ENCODE assay signal across 15 cellular contexts in genomic region chr17:69417545-69418483, GRCh38. TPM values are rescaled to one million over a fixed set of nuclear protein-coding genes. Genes with fewer than 3 reads are reported as not detected.
DNase-seq lines count a peak whose midpoint lies in the region; ATAC-seq, FAIRE-seq and TF ChIP-seq lines count a peak whose summit lies in the region.
"Had no signal": no experiment of that assay in that cellular context is flagged by ENCODE, and none has a peak within 500 bp of the region (broad histone marks: within the 10 kb centered on the region; RNA-seq: fewer than 3 reads in every experiment).

No MANE protein-coding gene starts in this region.

- no peak for FAIRE-seq in H1 (lab: Jason Lieb, UNC)

- no peak overlapping the region for H2BK12ac ChIP-seq in H1 (ENCODE audit: low read depth, low read length)

- peak overlapping the region; percentile 73 for H3K4me3 ChIP-seq in OCI-LY7 (ENCODE audit: low read depth, low read length, poor library complexity, severe bottlenecking)
- H3K4me3 ChIP-seq in H1 (ENCODE audit: extremely low read depth in 1 of 4, insufficient read depth in 2 of 4, low read depth in 3 of 4, low read length in 4 of 4) = peak overlapping the region in 1 of 4 experiments; percentile 85; a peak in 3 of 8 replicates
- H3K4me3 ChIP-seq in neuron (ENCODE audit: low read length) = peak overlapping the region; percentile 20
- H3K4me3 ChIP-seq: HAP-1 had no signal

- H3K4me1 ChIP-seq in OCI-LY7 (ENCODE audit: insufficient read depth, low read length, poor library complexity, severe bottlenecking) (peaks cover 37% of the 10 kb centered on the region), H1 (replicated peaks in 1 of 4; ENCODE audit: control insufficient read depth in 3 of 4, insufficient read depth in 4 of 4, low read length in 3 of 4) (peaks cover 0 to 12% (median 1%) of the 10 kb centered on the region in 4 experiments; a peak in 4 of 7 replicates), neuron (ENCODE audit: insufficient read depth, low read length) (peaks cover 30% of the 10 kb centered on the region)

- no peak overlapping the region for H3K56ac ChIP-seq in H1 (replicated peaks; ENCODE audit: insufficient read length, low read depth, low read length)

- H4K8ac ChIP-seq in H1 (ENCODE audit: extremely low read depth, insufficient read depth, low read length) = no peak overlapping the region

- H2BK15ac ChIP-seq in H1 (ENCODE audit: low read length) = 0 out of 2 replicates have a peak overlapping the region, but pooled peaks have one; percentile 53

- no peaks in the 10 kb centered on the region for H3K79me1 ChIP-seq in H1 (ENCODE audit: low read depth, low read length)

- BruUV-seq in OCI-LY7 (replicated peaks; lab: Mats Ljungman, UMichigan) = no TSS peak

- H4K20me1 ChIP-seq in OCI-LY7 (ENCODE audit: insufficient read depth, low read length) = no peaks in the 10 kb centered on the region
- H4K20me1 ChIP-seq in H1 (replicated peaks in 1 of 2; ENCODE audit: control insufficient read depth in 1 of 2, insufficient read depth in 2 of 2, low read length in 2 of 2) = no peaks in the 10 kb centered on the region

- TF ChIP-seq CTCF in OCI-LY7 (conservative IDR thresholded peaks at IDR 0.05; ENCODE audit: low read length) (no peak), H1 (IDR thresholded peaks at IDR 0.05; ENCODE audit: control extremely low read depth in 1 of 3, insufficient read depth in 1 of 3, low read depth in 1 of 3, low read length in 3 of 3) (no peak)

- DNase-seq in ELR (ENCODE audit: low read depth) = peak; percentile 29
- DNase-seq in OCI-LY7 (ENCODE audit: low spot score) = no peak
- DNase-seq in H1 (ENCODE audit: low read depth in 1 of 2, low spot score in 2 of 2) = no peak
- DNase-seq in SKM-1 (lab: John Stamatoyannopoulos, UW; ENCODE audit: unreplicated experiment) = no peak
- DNase-seq: NCI-H1930; OCI-M1; stimulated activated CD4-positive, alpha-beta T cell treated with anti-CD3 and anti-CD28 coated beads, Interleukin-15, amount 100 ng/mL, for 24 hours had no signal

- H2BK120ac ChIP-seq in H1 (replicated peaks; ENCODE audit: low read depth, low read length) = no peak overlapping the region

- H3K27ac ChIP-seq in OCI-LY7 (ENCODE audit: low read depth, low read length, poor library complexity, severe bottlenecking) = no peak overlapping the region
- no peak overlapping the region for H3K27ac ChIP-seq in H1 (ENCODE audit: low read depth, low read length)
- H3K27ac ChIP-seq: C4-2B, neutrophil had no signal

- H3K23ac ChIP-seq in H1 (ENCODE audit: insufficient read length) = no peak overlapping the region

- H2BK5ac ChIP-seq in H1 (ENCODE audit: low read depth, low read length) = peak overlapping the region; percentile 36; the same call in 1 of the 2 replicates

- H3K14ac ChIP-seq in H1 (ENCODE audit: insufficient read length) = no peak overlapping the region

- no peak overlapping the region for H4K91ac ChIP-seq in H1 (replicated peaks; ENCODE audit: insufficient read length, low read length)

- H2BK20ac ChIP-seq in H1 (ENCODE audit: low read length) = peak overlapping the region; percentile 55; the same call in 1 of the 2 replicates

- 41% methylated on average over 5 of the region's 5 CpGs; no CpG with 5 or more reads in 1 of the 2 experiments for WGBS in H1 (ENCODE audit: extremely low coverage in 1 of 2, insufficient coverage in 1 of 2, insufficient read length in 1 of 2, insufficient replicate concordance in 2 of 2, low coverage in 1 of 2, low lambda C conversion rate in 2 of 2, missing lambda C conversion rate in 1 of 2), 2 experiments

- no peak overlapping the region; the same call in 1 of the 2 replicates for H3K18ac ChIP-seq in H1 (ENCODE audit: extremely low read depth, low read length)

- CTCF ChIA-PET in OCI-LY7 (lab: Charles Lee; ENCODE audit: unreplicated experiment) = interaction anchor here (0.5 kb wide), 1 partner anchor 38 kb away, joined by 3 read pairs; no protein-coding TSS in a partner anchor
- CTCF ChIA-PET in H1 (lab: Charles Lee; ENCODE audit: partially characterized antibody) = interaction anchor here (0.6 to 1.6 kb wide), 5 partner anchors 9 to 48 kb away, joined by 3 to 4 read pairs (median 3); no protein-coding TSS in a partner anchor

- H2AK5ac ChIP-seq in H1 (ENCODE audit: low read depth, low read length) = no peak overlapping the region

- H3K4ac ChIP-seq in H1 (replicated peaks; ENCODE audit: insufficient read length, low read depth, low read length) = no peak overlapping the region

- H3K4me2 ChIP-seq in OCI-LY7 (ENCODE audit: low read length) (peak overlapping the region; percentile 80), H1 (ENCODE audit: insufficient read depth in 1 of 2, low read depth in 2 of 2, low read length in 2 of 2) (peak overlapping the region; percentile 45 to 85)

- peak in 1 of 2 experiments; percentile 16; a peak in 1 of 4 replicates for TF ChIP-seq RAD21 in H1 (IDR thresholded peaks at IDR 0.05 in 1 of 2, conservative IDR thresholded peaks at IDR 0.05 in 1 of 2; ENCODE audit: low read depth in 2 of 2, low read length in 2 of 2)

- no peak for TF ChIP-seq POLR2A in H1 (IDR thresholded peaks at IDR 0.05; ENCODE audit: control extremely low read depth in 1 of 2, low read depth in 2 of 2, low read length in 2 of 2)

- peaks cover 35% of the 10 kb centered on the region; the same call in 1 of the 2 replicates for H3K79me2 ChIP-seq in OCI-LY7 (ENCODE audit: insufficient read depth, low read depth, low read length)
- H3K79me2 ChIP-seq in H1 (ENCODE audit: control insufficient read depth in 1 of 2, insufficient read depth in 2 of 2, low read length in 2 of 2) = peaks cover 0 to 74% of the 10 kb centered on the region in 2 experiments; a peak in 2 of 4 replicates

- POLR2A ChIA-PET in OCI-LY7 (lab: Charles Lee) = interaction anchor here (0.6 to 3.3 kb wide), 6 partner anchors 8 to 514 kb away, joined by 3 to 14 read pairs (median 6); no protein-coding TSS in a partner anchor
- POLR2A ChIA-PET in H1 (lab: Charles Lee; ENCODE audit: partially characterized antibody) = interaction anchor here (1.3 kb wide), 1 partner anchor 9 kb away, joined by 4 read pairs; no protein-coding TSS in a partner anchor

- no peak overlapping the region; a peak in 1 of 7 replicates for H3K9ac ChIP-seq in H1 (replicated peaks in 1 of 4; ENCODE audit: extremely low read depth in 1 of 4, low read depth in 3 of 4, low read length in 3 of 4)

- no peak overlapping the region for H2AFZ ChIP-seq in OCI-LY7 (ENCODE audit: low read length)
- H2AFZ ChIP-seq in H1 (ENCODE audit: low read length) = no peak overlapping the region
- H2AFZ ChIP-seq in neuron (ENCODE audit: low read depth, low read length) = peak overlapping the region; percentile 15

- ATAC-seq in GM19395 (IDR thresholded peaks at IDR 0.05; ENCODE audit: unreplicated experiment) (no peak), HG03439 (IDR thresholded peaks at IDR 0.05; ENCODE audit: unreplicated experiment) (no peak), GM19397 (IDR thresholded peaks at IDR 0.05; ENCODE audit: unreplicated experiment) (no peak)
- ATAC-seq: esophagus mucosa had no signal

- H3K23me2 ChIP-seq in H1 (ENCODE audit: low read depth, low read length) = peaks cover 9% of the 10 kb centered on the region; the same call in 1 of the 2 replicates

- no peaks in the 10 kb centered on the region for H3K9me3 ChIP-seq in OCI-LY7 (ENCODE audit: low read length)
- H3K9me3 ChIP-seq in H1 (ENCODE audit: insufficient read depth in 2 of 2, low read depth in 1 of 2, low read length in 1 of 2) = no peaks in the 10 kb centered on the region
- peaks cover 3% of the 10 kb centered on the region for H3K9me3 ChIP-seq in neuron (ENCODE audit: low read length)
- H3K9me3 ChIP-seq: HAP-1, neutrophil had no signal

- H3K36me3 ChIP-seq in OCI-LY7 (ENCODE audit: insufficient read depth, low read length) (no peaks in the 10 kb centered on the region), H1 (ENCODE audit: control insufficient read depth in 2 of 4, insufficient read depth in 4 of 4, low read length in 3 of 4) (no peaks in the 10 kb centered on the region), neuron (ENCODE audit: insufficient read depth, low read length) (no peaks in the 10 kb centered on the region)
- H3K36me3 ChIP-seq: HAP-1, neutrophil had no signal

- H3K27me3 ChIP-seq in H1 (replicated peaks in 1 of 4; ENCODE audit: control insufficient read depth in 3 of 4, extremely low read depth in 1 of 4, insufficient read depth in 3 of 4, low read length in 3 of 4) (no peaks in the 10 kb centered on the region), neuron (ENCODE audit: insufficient read depth, low read length) (no peaks in the 10 kb centered on the region)
- H3K27me3 ChIP-seq: neutrophil had no signal

- intact Hi-C loops in OCI-LY7 (cut with micrococcal nuclease; ENCODE audit: unreplicated experiment) = loop anchor here (5.0 to 10.0 kb wide), 3 partner anchors 91 to 747 kb away; partner anchors contain the start of genes ABCA5 and KCNJ2

- no peaks in the 10 kb centered on the region for H3K9me2 ChIP-seq in OCI-LY7 (ENCODE audit: insufficient read depth, low read length)

- H4K5ac ChIP-seq in H1 (ENCODE audit: insufficient read length, low read depth, low read length) = no peak overlapping the region

- no peak for TF ChIP-seq EP300 in H1 (IDR thresholded peaks at IDR 0.05; ENCODE audit: borderline replicate concordance in 1 of 2, low read depth in 2 of 2, low read length in 2 of 2)

TF ChIP-seq in H1, 55 proteins besides CTCF, POLR2A, EP300 and RAD21 (continues in another document):
- TF ChIP-seq FOSL1 (IDR thresholded peaks at IDR 0.05; ENCODE audit: insufficient read depth, low read depth, low read length) = no peak
- TF ChIP-seq JUND (IDR thresholded peaks at IDR 0.05; ENCODE audit: low read length) = no peak
- TF ChIP-seq, protein P1, sequence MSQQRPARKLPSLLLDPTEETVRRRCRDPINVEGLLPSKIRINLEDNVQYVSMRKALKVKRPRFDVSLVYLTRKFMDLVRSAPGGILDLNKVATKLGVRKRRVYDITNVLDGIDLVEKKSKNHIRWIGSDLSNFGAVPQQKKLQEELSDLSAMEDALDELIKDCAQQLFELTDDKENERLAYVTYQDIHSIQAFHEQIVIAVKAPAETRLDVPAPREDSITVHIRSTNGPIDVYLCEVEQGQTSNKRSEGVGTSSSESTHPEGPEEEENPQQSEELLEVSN (IDR thresholded peaks at IDR 0.05) = no peak

RNA-seq across cellular contexts. Expression of gene MAP2K6, which starts 3.3 kb away (rescaled TPM):
- 8.4 and 10.3 TPM in 2 replicates for total RNA-seq in OCI-LY7 (2014; rRNA removed; shearing (Covaris generic))
- 25.2 and 27.6 TPM in 2 replicates for total RNA-seq in OCI-LY7 (2022)
- 42.2 and 44.1 TPM in 2 replicates for total RNA-seq in H1 (2021; fragmentation: NEBNext Ultra II Directional; extraction: Animal tissue kit (Norgen Biotek cat#: 25700))
- polyA plus RNA-seq in H1 (2011; rRNA removed) = 6.7 and 11.0 TPM in 2 replicates
- 14.2 TPM for polyA plus RNA-seq in H1 (2011; cell fraction: cytosol; rRNA removed)
- polyA plus RNA-seq in H1 (2011; cell fraction: nucleus; rRNA removed) = 10.1 TPM
- polyA plus RNA-seq in H1 (2012, experiment 1 of 2) = 18.1 to 22.4 TPM (median 20.9 TPM) in 4 replicates
- 1.7 TPM for polyA plus RNA-seq in H1 (2012, experiment 2 of 2)
- polyA plus RNA-seq in H1 (2013, experiment 1 of 2) = 17.1 TPM
- polyA plus RNA-seq in H1 (2013, experiment 2 of 2) = 15.5 TPM
- polyA minus RNA-seq in H1 (2011; rRNA and poly(A)+ RNA removed) = 54.7 and 71.0 TPM in 2 replicates
- 16.1 TPM for polyA minus RNA-seq in H1 (2011; cell fraction: cytosol; rRNA and poly(A)+ RNA removed)
- polyA minus RNA-seq in H1 (2011; cell fraction: nucleus; rRNA and poly(A)+ RNA removed) = 31.7 TPM
